1 cellular context compared by ENCODE assay signal in the genomic region with DNA sequence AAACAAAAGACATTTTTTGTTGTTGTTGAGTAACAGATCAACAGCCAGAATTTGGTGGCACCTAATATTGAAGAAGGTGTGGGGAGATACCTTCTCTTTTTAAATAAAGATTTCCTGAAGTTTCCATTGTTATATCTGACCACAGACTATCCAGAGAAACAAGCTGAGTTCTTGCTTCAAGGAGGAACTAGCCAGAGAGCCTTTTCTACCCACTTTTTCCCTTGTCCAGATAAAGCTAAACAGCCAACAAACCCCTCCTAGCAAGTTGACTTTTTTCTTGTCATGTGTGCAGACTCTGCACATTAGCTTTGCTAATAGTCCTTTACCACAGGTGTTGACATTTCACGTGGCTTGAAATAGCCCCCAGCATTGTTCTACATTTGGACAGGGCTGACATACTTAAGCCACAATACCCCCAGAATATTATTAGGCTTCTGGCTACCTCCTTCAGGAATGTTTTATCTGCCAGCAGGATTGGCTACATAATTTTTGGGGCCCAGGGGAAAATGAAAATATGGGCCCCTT.
TF ChIP-seq lines count a peak whose summit lies in the region.

No MANE protein-coding gene starts in this region.

TF ChIP-seq in K562, 482 proteins besides CTCF, POLR2A, EP300 and RAD21 (continued from another document):
- TF ChIP-seq, protein P1, sequence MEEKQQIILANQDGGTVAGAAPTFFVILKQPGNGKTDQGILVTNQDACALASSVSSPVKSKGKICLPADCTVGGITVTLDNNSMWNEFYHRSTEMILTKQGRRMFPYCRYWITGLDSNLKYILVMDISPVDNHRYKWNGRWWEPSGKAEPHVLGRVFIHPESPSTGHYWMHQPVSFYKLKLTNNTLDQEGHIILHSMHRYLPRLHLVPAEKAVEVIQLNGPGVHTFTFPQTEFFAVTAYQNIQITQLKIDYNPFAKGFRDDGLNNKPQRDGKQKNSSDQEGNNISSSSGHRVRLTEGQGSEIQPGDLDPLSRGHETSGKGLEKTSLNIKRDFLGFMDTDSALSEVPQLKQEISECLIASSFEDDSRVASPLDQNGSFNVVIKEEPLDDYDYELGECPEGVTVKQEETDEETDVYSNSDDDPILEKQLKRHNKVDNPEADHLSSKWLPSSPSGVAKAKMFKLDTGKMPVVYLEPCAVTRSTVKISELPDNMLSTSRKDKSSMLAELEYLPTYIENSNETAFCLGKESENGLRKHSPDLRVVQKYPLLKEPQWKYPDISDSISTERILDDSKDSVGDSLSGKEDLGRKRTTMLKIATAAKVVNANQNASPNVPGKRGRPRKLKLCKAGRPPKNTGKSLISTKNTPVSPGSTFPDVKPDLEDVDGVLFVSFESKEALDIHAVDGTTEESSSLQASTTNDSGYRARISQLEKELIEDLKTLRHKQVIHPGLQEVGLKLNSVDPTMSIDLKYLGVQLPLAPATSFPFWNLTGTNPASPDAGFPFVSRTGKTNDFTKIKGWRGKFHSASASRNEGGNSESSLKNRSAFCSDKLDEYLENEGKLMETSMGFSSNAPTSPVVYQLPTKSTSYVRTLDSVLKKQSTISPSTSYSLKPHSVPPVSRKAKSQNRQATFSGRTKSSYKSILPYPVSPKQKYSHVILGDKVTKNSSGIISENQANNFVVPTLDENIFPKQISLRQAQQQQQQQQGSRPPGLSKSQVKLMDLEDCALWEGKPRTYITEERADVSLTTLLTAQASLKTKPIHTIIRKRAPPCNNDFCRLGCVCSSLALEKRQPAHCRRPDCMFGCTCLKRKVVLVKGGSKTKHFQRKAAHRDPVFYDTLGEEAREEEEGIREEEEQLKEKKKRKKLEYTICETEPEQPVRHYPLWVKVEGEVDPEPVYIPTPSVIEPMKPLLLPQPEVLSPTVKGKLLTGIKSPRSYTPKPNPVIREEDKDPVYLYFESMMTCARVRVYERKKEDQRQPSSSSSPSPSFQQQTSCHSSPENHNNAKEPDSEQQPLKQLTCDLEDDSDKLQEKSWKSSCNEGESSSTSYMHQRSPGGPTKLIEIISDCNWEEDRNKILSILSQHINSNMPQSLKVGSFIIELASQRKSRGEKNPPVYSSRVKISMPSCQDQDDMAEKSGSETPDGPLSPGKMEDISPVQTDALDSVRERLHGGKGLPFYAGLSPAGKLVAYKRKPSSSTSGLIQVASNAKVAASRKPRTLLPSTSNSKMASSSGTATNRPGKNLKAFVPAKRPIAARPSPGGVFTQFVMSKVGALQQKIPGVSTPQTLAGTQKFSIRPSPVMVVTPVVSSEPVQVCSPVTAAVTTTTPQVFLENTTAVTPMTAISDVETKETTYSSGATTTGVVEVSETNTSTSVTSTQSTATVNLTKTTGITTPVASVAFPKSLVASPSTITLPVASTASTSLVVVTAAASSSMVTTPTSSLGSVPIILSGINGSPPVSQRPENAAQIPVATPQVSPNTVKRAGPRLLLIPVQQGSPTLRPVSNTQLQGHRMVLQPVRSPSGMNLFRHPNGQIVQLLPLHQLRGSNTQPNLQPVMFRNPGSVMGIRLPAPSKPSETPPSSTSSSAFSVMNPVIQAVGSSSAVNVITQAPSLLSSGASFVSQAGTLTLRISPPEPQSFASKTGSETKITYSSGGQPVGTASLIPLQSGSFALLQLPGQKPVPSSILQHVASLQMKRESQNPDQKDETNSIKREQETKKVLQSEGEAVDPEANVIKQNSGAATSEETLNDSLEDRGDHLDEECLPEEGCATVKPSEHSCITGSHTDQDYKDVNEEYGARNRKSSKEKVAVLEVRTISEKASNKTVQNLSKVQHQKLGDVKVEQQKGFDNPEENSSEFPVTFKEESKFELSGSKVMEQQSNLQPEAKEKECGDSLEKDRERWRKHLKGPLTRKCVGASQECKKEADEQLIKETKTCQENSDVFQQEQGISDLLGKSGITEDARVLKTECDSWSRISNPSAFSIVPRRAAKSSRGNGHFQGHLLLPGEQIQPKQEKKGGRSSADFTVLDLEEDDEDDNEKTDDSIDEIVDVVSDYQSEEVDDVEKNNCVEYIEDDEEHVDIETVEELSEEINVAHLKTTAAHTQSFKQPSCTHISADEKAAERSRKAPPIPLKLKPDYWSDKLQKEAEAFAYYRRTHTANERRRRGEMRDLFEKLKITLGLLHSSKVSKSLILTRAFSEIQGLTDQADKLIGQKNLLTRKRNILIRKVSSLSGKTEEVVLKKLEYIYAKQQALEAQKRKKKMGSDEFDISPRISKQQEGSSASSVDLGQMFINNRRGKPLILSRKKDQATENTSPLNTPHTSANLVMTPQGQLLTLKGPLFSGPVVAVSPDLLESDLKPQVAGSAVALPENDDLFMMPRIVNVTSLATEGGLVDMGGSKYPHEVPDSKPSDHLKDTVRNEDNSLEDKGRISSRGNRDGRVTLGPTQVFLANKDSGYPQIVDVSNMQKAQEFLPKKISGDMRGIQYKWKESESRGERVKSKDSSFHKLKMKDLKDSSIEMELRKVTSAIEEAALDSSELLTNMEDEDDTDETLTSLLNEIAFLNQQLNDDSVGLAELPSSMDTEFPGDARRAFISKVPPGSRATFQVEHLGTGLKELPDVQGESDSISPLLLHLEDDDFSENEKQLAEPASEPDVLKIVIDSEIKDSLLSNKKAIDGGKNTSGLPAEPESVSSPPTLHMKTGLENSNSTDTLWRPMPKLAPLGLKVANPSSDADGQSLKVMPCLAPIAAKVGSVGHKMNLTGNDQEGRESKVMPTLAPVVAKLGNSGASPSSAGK (IDR thresholded peaks at IDR 0.05): 0 out of 2 replicates have a peak, but pooled peaks have one; percentile 12
- TF ChIP-seq MTF1 (CRISPR knock-in tag; IDR thresholded peaks at IDR 0.05; ENCODE audit: borderline replicate concordance) (no peak), BRCA1 (IDR thresholded peaks at IDR 0.05) (no peak), BRCA1 (CRISPR knock-in tag; IDR thresholded peaks at IDR 0.05) (no peak)
